In genomic region chr12:120668091-120668796, GRCh38 we compare ENCODE assay signal across 25 cellular contexts. TPM values are rescaled to one million over a fixed set of nuclear protein-coding genes. Genes with fewer than 3 reads are reported as not detected.
DNase-seq lines count a peak whose midpoint lies in the region; ATAC-seq, FAIRE-seq and TF ChIP-seq lines count a peak whose summit lies in the region.
"Had no signal": no experiment of that assay in that cellular context is flagged by ENCODE, and none has a peak within 500 bp of the region (broad histone marks: within the 10 kb centered on the region; RNA-seq: fewer than 3 reads in every experiment).

No MANE protein-coding gene starts in this region.

- no peaks in the 10 kb centered on the region for H3K36me3 ChIP-seq in H7 (replicated peaks; ENCODE audit: control insufficient read depth, insufficient read depth, low read length)
- no peaks in the 10 kb centered on the region for H3K36me3 ChIP-seq in SU-DHL-6 (ENCODE audit: low read length)
- H3K36me3 ChIP-seq in iPS-18a (ENCODE audit: control insufficient read depth, low read depth, low read length), result no peaks in the 10 kb centered on the region
- H3K36me3 ChIP-seq: ovary, right atrium auricular region had no signal

- H3K9ac ChIP-seq in SU-DHL-6 (ENCODE audit: low read length) (peak overlapping the region; percentile 63), iPS-18a (ENCODE audit: low read length) (peak overlapping the region; percentile 4)

- H3K27ac Mint-ChIP-seq in stimulated activated memory B cell treated with anti-CD40 and anti-IgM and Interleukin-4, amounts not matched to agents 10 μg/mL and 1 μg/mL and 100 μg/mL, for 72 hours, result peak overlapping the region; percentile 76
- H3K27ac Mint-ChIP-seq: activated CD4-positive, alpha-beta T cell treated with anti-CD3 and anti-CD28 coated beads for 36 hours; activated T-cell treated with anti-CD3 and anti-CD28 coated beads, Interleukin-2, amount 50 U/mL, for 24 hours; naive thymus-derived CD4-positive, alpha-beta T cell had no signal

- FAIRE-seq in HTR-8/SVneo (lab: Jason Lieb, UNC), result no peak
- FAIRE-seq: D721Med, HepG2, TTC549 had no signal

- H2AFZ ChIP-seq in SU-DHL-6 (ENCODE audit: low read depth, low read length, severe bottlenecking), result no peak overlapping the region

- peaks cover 18% of the 10 kb centered on the region for H3K4me1 ChIP-seq in iPS-18a (ENCODE audit: control insufficient read depth, low read depth, low read length)

- H3K4me3 ChIP-seq in H7 (ENCODE audit: insufficient read depth, low read depth, low read length) (no peak overlapping the region), SU-DHL-6 (ENCODE audit: insufficient read depth, low read length, poor library complexity, severe bottlenecking) (no peak overlapping the region), iPS-18a (ENCODE audit: low read length) (peak overlapping the region; percentile 40)
- H3K4me3 ChIP-seq: body of pancreas, ovary, right atrium auricular region had no signal

- H3F3A ChIP-seq in SU-DHL-6 (ENCODE audit: insufficient read depth), result peaks cover 32% of the 10 kb centered on the region

- CTCF ChIA-PET in RWPE1 (lab: Yijun Ruan, JAX), result interaction anchor here (0.6 to 1.0 kb wide), 2 partner anchors 19 to 85 kb away, joined by 4 read pairs; no protein-coding TSS in a partner anchor

- DNase-seq in H7 (peak; percentile 80), NCI-H1092 treated with DMSO at 0.1 percent for 48 hours (lab: John Stamatoyannopoulos, UW) (no peak), RWPE1 (ENCODE audit: low spot score) (no peak), NCI-H2196 (lab: John Stamatoyannopoulos, UW; ENCODE audit: unreplicated experiment) (no peak), HTR-8/SVneo (ENCODE audit: insufficient read length, low spot score) (no peak)
- DNase-seq: activated CD4-positive, alpha-beta T cell treated with anti-CD3 and anti-CD28 coated beads for 36 hours; activated T-cell treated with anti-CD3 and anti-CD28 coated beads, Interleukin-2, amount 50 U/mL, for 24 hours; naive thymus-derived CD4-positive, alpha-beta T cell; NCI-H1048; NCI-H2029; NCI-H345; SHP77 treated with DMSO at 0.1 percent for 48 hours; stimulated activated CD4-positive, alpha-beta T cell treated with anti-CD3 and anti-CD28 coated beads, Interleukin-4, amount 100 ng/mL, for 24 hours; stimulated activated naive CD4-positive, alpha-beta T cell treated with Interleukin-2 at 50 U/mL for 16 hours; T-helper 1 cell had no signal

- peaks cover 10% of the 10 kb centered on the region for H3K27me3 Mint-ChIP-seq in stimulated activated memory B cell treated with anti-CD40 and anti-IgM and Interleukin-4, amounts not matched to agents 10 μg/mL and 1 μg/mL and 100 μg/mL, for 72 hours
- H3K27me3 Mint-ChIP-seq: activated CD4-positive, alpha-beta T cell treated with anti-CD3 and anti-CD28 coated beads for 36 hours; activated T-cell treated with anti-CD3 and anti-CD28 coated beads, Interleukin-2, amount 50 U/mL, for 24 hours; naive thymus-derived CD4-positive, alpha-beta T cell had no signal

- POLR2A ChIA-PET in RWPE1 (lab: Yijun Ruan, JAX; ENCODE audit: low non-redundant PET), result no interaction called here

- peak overlapping the region; percentile 24 for H3K4me3 Mint-ChIP-seq in stimulated activated memory B cell treated with anti-CD40 and anti-IgM and Interleukin-4, amounts not matched to agents 10 μg/mL and 1 μg/mL and 100 μg/mL, for 72 hours
- H3K4me3 Mint-ChIP-seq: activated CD4-positive, alpha-beta T cell treated with anti-CD3 and anti-CD28 coated beads for 36 hours; activated T-cell treated with anti-CD3 and anti-CD28 coated beads, Interleukin-2, amount 50 U/mL, for 24 hours; naive thymus-derived CD4-positive, alpha-beta T cell had no signal

- no peaks in the 10 kb centered on the region for H3K9me3 ChIP-seq in SU-DHL-6 (ENCODE audit: insufficient read depth, low read length)
- no peaks in the 10 kb centered on the region for H3K9me3 ChIP-seq in iPS-18a (ENCODE audit: control insufficient read depth, low read depth, low read length)
- H3K9me3 ChIP-seq: body of pancreas, ovary, right atrium auricular region had no signal

- H3K27ac ChIP-seq in SU-DHL-6 (ENCODE audit: low read depth, low read length) (peak overlapping the region; percentile 98), iPS-18a (ENCODE audit: low read length) (no peak overlapping the region), RWPE1 (no peak overlapping the region)
- H3K27ac ChIP-seq: right atrium auricular region had no signal

- no peaks in the 10 kb centered on the region for H4K20me1 ChIP-seq in SU-DHL-6 (ENCODE audit: low read depth, low read length)

- no peak for ATAC-seq in stimulated activated memory B cell treated with anti-CD40 and anti-IgM and Interleukin-4, amounts not matched to agents 10 μg/mL and 1 μg/mL and 100 μg/mL, for 72 hours
- ATAC-seq: activated CD4-positive, alpha-beta T cell treated with anti-CD3 and anti-CD28 coated beads for 36 hours; naive thymus-derived CD4-positive, alpha-beta T cell had no signal

- H3K36me3 Mint-ChIP-seq in stimulated activated memory B cell treated with anti-CD40 and anti-IgM and Interleukin-4, amounts not matched to agents 10 μg/mL and 1 μg/mL and 100 μg/mL, for 72 hours, result no peaks in the 10 kb centered on the region
- H3K36me3 Mint-ChIP-seq: naive thymus-derived CD4-positive, alpha-beta T cell had no signal

- H3K9me2 ChIP-seq in SU-DHL-6 (replicated peaks; ENCODE audit: insufficient read depth, low read length), result no peaks in the 10 kb centered on the region

- TF ChIP-seq CTCF in SU-DHL-6 (IDR thresholded peaks at IDR 0.05; ENCODE audit: insufficient read depth, low read length, poor library complexity, severe bottlenecking) (no peak), RWPE1 (conservative IDR thresholded peaks at IDR 0.05; ENCODE audit: low read depth) (no peak)

- H3K79me2 ChIP-seq in SU-DHL-6 (ENCODE audit: insufficient read depth, low read length), result no peaks in the 10 kb centered on the region

- H3K27me3 ChIP-seq in H7 (ENCODE audit: control insufficient read depth, insufficient read depth, low read length) (no peaks in the 10 kb centered on the region), SU-DHL-6 (ENCODE audit: low read length) (no peaks in the 10 kb centered on the region), iPS-18a (ENCODE audit: control insufficient read depth, insufficient read depth, low read length) (no peaks in the 10 kb centered on the region)
- H3K27me3 ChIP-seq: body of pancreas, ovary, right atrium auricular region had no signal

- peak overlapping the region; percentile 84 for H3K4me2 ChIP-seq in SU-DHL-6 (ENCODE audit: low read depth, low read length, poor library complexity, severe bottlenecking)

- peaks cover 82% of the 10 kb centered on the region for H3K4me1 Mint-ChIP-seq in stimulated activated memory B cell treated with anti-CD40 and anti-IgM and Interleukin-4, amounts not matched to agents 10 μg/mL and 1 μg/mL and 100 μg/mL, for 72 hours
- H3K4me1 Mint-ChIP-seq: activated CD4-positive, alpha-beta T cell treated with anti-CD3 and anti-CD28 coated beads for 36 hours had no signal

- H3K9me3 Mint-ChIP-seq in stimulated activated memory B cell treated with anti-CD40 and anti-IgM and Interleukin-4, amounts not matched to agents 10 μg/mL and 1 μg/mL and 100 μg/mL, for 72 hours, result no peaks in the 10 kb centered on the region
- H3K9me3 Mint-ChIP-seq: activated T-cell treated with anti-CD3 and anti-CD28 coated beads, Interleukin-2, amount 50 U/mL, for 24 hours had no signal

RNA-seq across cellular contexts. Expression of gene MLEC, which starts 18.7 kb away (rescaled TPM):
- 142 and 181 TPM in 2 replicates for total RNA-seq in H7 (2014; rRNA removed; shearing (Covaris generic))

RNA-seq across cellular contexts. Expression of gene CABP1, which starts 27.8 kb away (rescaled TPM):
- total RNA-seq in H7 (2014; rRNA removed; shearing (Covaris generic)), result 4.4 and 6.0 TPM in 2 replicates
- total RNA-seq: HepG2, LHCN-M2 had no signal

RNA-seq across cellular contexts. Expression of gene UNC119B, which starts 42.0 kb away (rescaled TPM):
- total RNA-seq in H7 (2014; rRNA removed; shearing (Covaris generic)), result 15.8 and 26.4 TPM in 2 replicates

RNA-seq across cellular contexts. Expression of gene ACADS, which starts 57.4 kb away (rescaled TPM):
- 14.0 and 16.0 TPM in 2 replicates for total RNA-seq in H7 (2014; rRNA removed; shearing (Covaris generic))
